Comparison of ENCODE assay signal across 9 cellular contexts in genomic region chr7:109844362-109844761, GRCh38.
DNase-seq lines count a peak whose midpoint lies in the region; ATAC-seq, FAIRE-seq and TF ChIP-seq lines count a peak whose summit lies in the region.
"Had no signal": no experiment of that assay in that cellular context is flagged by ENCODE, and none has a peak within 500 bp of the region (broad histone marks: within the 10 kb centered on the region; RNA-seq: fewer than 3 reads in every experiment).

No MANE protein-coding gene starts in this region.

- no peak for ATAC-seq in HG02970 (IDR thresholded peaks at IDR 0.05; ENCODE audit: low FRiP score, unreplicated experiment)

- no peak overlapping the region for H3K27ac ChIP-seq in OCI-LY3 (ENCODE audit: low read length)
- no peak overlapping the region for H3K27ac ChIP-seq in osteoblast (ENCODE audit: low read depth, low read length)
- H3K27ac ChIP-seq in sigmoid colon: no peak overlapping the region

- H3K36me3 ChIP-seq in OCI-LY3 (replicated peaks; ENCODE audit: low read depth, low read length) (no peaks in the 10 kb centered on the region), osteoblast (ENCODE audit: insufficient read depth, low read length) (no peaks in the 10 kb centered on the region), sigmoid colon (no peaks in the 10 kb centered on the region)

- H2AFZ ChIP-seq in OCI-LY3 (ENCODE audit: low read depth, low read length) (no peak overlapping the region), osteoblast (ENCODE audit: low read length) (no peak overlapping the region)

- H3K9me3 ChIP-seq in OCI-LY3 (ENCODE audit: insufficient read depth, low read length): no peaks in the 10 kb centered on the region
- no peaks in the 10 kb centered on the region for H3K9me3 ChIP-seq in osteoblast (ENCODE audit: low read depth, low read length)
- H3K9me3 ChIP-seq in sigmoid colon: no peaks in the 10 kb centered on the region

- intact Hi-C loops in sigmoid colon (cut with DNase I): no loop called here

- H3K27me3 ChIP-seq in OCI-LY3 (ENCODE audit: low read depth, low read length) (no peaks in the 10 kb centered on the region), osteoblast (ENCODE audit: insufficient read depth, low read length) (no peaks in the 10 kb centered on the region), sigmoid colon (no peaks in the 10 kb centered on the region)

- H3K4me3 ChIP-seq in GM12875 (ENCODE audit: low read depth, low read length): no peak overlapping the region
- no peak overlapping the region for H3K4me3 ChIP-seq in OCI-LY3 (ENCODE audit: low read length)
- H3K4me3 ChIP-seq in fibroblast of mammary gland (ENCODE audit: control insufficient read depth, low read depth, low read length): no peak overlapping the region
- no peak overlapping the region for H3K4me3 ChIP-seq in osteoblast (ENCODE audit: insufficient read depth, low read length)
- no peak overlapping the region for H3K4me3 ChIP-seq in sigmoid colon

- H3K9ac ChIP-seq in OCI-LY3 (ENCODE audit: low read length): no peak overlapping the region

- peaks cover 9% of the 10 kb centered on the region for H3K4me1 ChIP-seq in OCI-LY3 (ENCODE audit: low read length)
- H3K4me1 ChIP-seq in osteoblast (ENCODE audit: insufficient read depth, low read length): no peaks in the 10 kb centered on the region
- H3K4me1 ChIP-seq in sigmoid colon: no peaks in the 10 kb centered on the region

- H4K20me1 ChIP-seq in OCI-LY3 (ENCODE audit: insufficient read depth, low read length): no peaks in the 10 kb centered on the region
- H4K20me1 ChIP-seq in osteoblast (ENCODE audit: insufficient read depth, low read length): no peaks in the 10 kb centered on the region

- TF ChIP-seq EP300 in sigmoid colon (IDR thresholded peaks at IDR 0.05): no peak

- FAIRE-seq in A204.1 (lab: Jason Lieb, UNC): peak; percentile 89

- no peak for TF ChIP-seq POLR2A in sigmoid colon (IDR thresholded peaks at IDR 0.05)

- DNase-seq in fibroblast of mammary gland (ENCODE audit: low read depth): peak; percentile 1
- no peak for DNase-seq in osteoblast (ENCODE audit: insufficient read length, low spot score, missing footprints)
- DNase-seq in activated CD4-positive, alpha-beta T cell treated with anti-CD3 and anti-CD28 coated beads, Interleukin-2, amount 50 U/mL, for 4 hours: no peak
- DNase-seq in sigmoid colon: no peak
- DNase-seq: GF-D8 had no signal

- H3K79me2 ChIP-seq in OCI-LY3 (ENCODE audit: low read length) (no peaks in the 10 kb centered on the region), osteoblast (ENCODE audit: insufficient read depth, low read length) (no peaks in the 10 kb centered on the region)

- H3K4me2 ChIP-seq in OCI-LY3 (ENCODE audit: low read length) (no peak overlapping the region), osteoblast (ENCODE audit: insufficient read depth, low read length) (no peak overlapping the region)

- peak; percentile 5; the same call in 1 of the 2 replicates for TF ChIP-seq CTCF in GM12875 (IDR thresholded peaks at IDR 0.05; ENCODE audit: borderline replicate concordance, insufficient read depth, low read depth, low read length)
- TF ChIP-seq CTCF in OCI-LY3 (IDR thresholded peaks at IDR 0.05; ENCODE audit: low read depth, low read length): peak; percentile 80
- TF ChIP-seq CTCF in fibroblast of mammary gland (conservative IDR thresholded peaks at IDR 0.05; ENCODE audit: control insufficient read depth, insufficient read depth, low read depth, low read length): peak; percentile 19
- TF ChIP-seq CTCF in osteoblast (IDR thresholded peaks at IDR 0.05; ENCODE audit: extremely low read depth, low read depth, low read length): no peak
- no peak for TF ChIP-seq CTCF in sigmoid colon (IDR thresholded peaks at IDR 0.05)

Comparison
In these comparisons a context has a peak if more than half of its experiments do, and no peak if none do; other contexts are left out.
1. CTCF ChIP-seq: peak in GM12875 (single experiment), OCI-LY3 (single experiment) and fibroblast of mammary gland (single experiment); none in osteoblast (single experiment) and sigmoid colon (0 of 4).